ENCODE assay signal across 1 cellular context in genomic region chr3:4904801-4905695, GRCh38.
TF ChIP-seq lines count a peak whose summit lies in the region.

No MANE protein-coding gene starts in this region.

TF ChIP-seq in K562, 482 proteins besides CTCF, POLR2A, EP300 and RAD21 (continued from another document):
- TF ChIP-seq, protein P1, sequence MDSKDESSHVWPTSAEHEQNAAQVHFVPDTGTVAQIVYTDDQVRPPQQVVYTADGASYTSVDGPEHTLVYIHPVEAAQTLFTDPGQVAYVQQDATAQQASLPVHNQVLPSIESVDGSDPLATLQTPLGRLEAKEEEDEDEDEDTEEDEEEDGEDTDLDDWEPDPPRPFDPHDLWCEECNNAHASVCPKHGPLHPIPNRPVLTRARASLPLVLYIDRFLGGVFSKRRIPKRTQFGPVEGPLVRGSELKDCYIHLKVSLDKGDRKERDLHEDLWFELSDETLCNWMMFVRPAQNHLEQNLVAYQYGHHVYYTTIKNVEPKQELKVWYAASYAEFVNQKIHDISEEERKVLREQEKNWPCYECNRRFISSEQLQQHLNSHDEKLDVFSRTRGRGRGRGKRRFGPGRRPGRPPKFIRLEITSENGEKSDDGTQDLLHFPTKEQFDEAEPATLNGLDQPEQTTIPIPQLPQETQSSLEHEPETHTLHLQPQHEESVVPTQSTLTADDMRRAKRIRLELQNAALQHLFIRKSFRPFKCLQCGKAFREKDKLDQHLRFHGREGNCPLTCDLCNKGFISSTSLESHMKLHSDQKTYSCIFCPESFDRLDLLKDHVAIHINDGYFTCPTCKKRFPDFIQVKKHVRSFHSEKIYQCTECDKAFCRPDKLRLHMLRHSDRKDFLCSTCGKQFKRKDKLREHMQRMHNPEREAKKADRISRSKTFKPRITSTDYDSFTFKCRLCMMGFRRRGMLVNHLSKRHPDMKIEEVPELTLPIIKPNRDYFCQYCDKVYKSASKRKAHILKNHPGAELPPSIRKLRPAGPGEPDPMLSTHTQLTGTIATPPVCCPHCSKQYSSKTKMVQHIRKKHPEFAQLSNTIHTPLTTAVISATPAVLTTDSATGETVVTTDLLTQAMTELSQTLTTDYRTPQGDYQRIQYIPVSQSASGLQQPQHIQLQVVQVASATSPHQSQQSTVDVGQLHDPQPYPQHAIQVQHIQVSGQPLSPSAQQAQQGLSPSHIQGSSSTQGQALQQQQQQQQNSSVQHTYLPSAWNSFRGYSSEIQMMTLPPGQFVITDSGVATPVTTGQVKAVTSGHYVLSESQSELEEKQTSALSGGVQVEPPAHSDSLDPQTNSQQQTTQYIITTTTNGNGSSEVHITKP (IDR thresholded peaks at IDR 0.05; ENCODE audit: partially characterized antibody): no peak
- no peak for TF ChIP-seq HDAC8 (tag; IDR thresholded peaks at IDR 0.05)
- TF ChIP-seq MYBL2 (IDR thresholded peaks at IDR 0.05; ENCODE audit: low read depth): no peak
- TF ChIP-seq MYBL2 (CRISPR knock-in tag; IDR thresholded peaks at IDR 0.05; ENCODE audit: borderline replicate concordance): no peak
- no peak for TF ChIP-seq ZBTB1 (CRISPR knock-in tag; IDR thresholded peaks at IDR 0.05; ENCODE audit: borderline replicate concordance, low read depth)
- 0 out of 2 replicates have a peak, but pooled peaks have one; percentile 20 for TF ChIP-seq EP400 (IDR thresholded peaks at IDR 0.05)
- no peak for TF ChIP-seq KLF13 (tag; IDR thresholded peaks at IDR 0.05; ENCODE audit: borderline replicate concordance, low read depth)
- no peak for TF ChIP-seq MEF2A (IDR thresholded peaks at IDR 0.05; ENCODE audit: control insufficient read depth, low read depth, low read length)
- TF ChIP-seq ZNF586 (CRISPR knock-in tag; conservative IDR thresholded peaks at IDR 0.05): no peak
- TF ChIP-seq ZNF175 (CRISPR knock-in tag; IDR thresholded peaks at IDR 0.05; ENCODE audit: low read depth): no peak
- TF ChIP-seq ZBTB5 (IDR thresholded peaks at IDR 0.05): no peak
- TF ChIP-seq, protein P2, sequence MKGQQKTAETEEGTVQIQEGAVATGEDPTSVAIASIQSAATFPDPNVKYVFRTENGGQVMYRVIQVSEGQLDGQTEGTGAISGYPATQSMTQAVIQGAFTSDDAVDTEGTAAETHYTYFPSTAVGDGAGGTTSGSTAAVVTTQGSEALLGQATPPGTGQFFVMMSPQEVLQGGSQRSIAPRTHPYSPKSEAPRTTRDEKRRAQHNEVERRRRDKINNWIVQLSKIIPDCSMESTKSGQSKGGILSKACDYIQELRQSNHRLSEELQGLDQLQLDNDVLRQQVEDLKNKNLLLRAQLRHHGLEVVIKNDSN (CRISPR knock-in tag; IDR thresholded peaks at IDR 0.05): no peak
- no peak for TF ChIP-seq ZNF316 (IDR thresholded peaks at IDR 0.05)
- no peak for TF ChIP-seq SLC30A9 (CRISPR knock-in tag; IDR thresholded peaks at IDR 0.05)
- peak; percentile 42 to 57; a peak in 2 of 4 replicates for TF ChIP-seq TRIM24 (IDR thresholded peaks at IDR 0.05)
- TF ChIP-seq MECOM (CRISPR knock-in tag; IDR thresholded peaks at IDR 0.05): no peak
- no peak for TF ChIP-seq TEAD2 (tag; IDR thresholded peaks at IDR 0.05)
- TF ChIP-seq TCFL5 (CRISPR knock-in tag; conservative IDR thresholded peaks at IDR 0.05): no peak
